ENCODE assay signal across 16 cellular contexts in genomic region chr3:99836681-99837080, GRCh38. TPM values are rescaled to one million over a fixed set of nuclear protein-coding genes. Genes with fewer than 3 reads are reported as not detected.
A peak's percentile ranks its signal among the peaks of the same experiment; 100 is the strongest.
DNase-seq lines count a peak whose midpoint lies in the region; ATAC-seq, FAIRE-seq and TF ChIP-seq lines count a peak whose summit lies in the region.
"Had no signal": no experiment of that assay in that cellular context is flagged by ENCODE, and none has a peak within 500 bp of the region (broad histone marks: within the 10 kb centered on the region; RNA-seq: fewer than 3 reads in every experiment).

No MANE protein-coding gene starts in this region.

- H3K36me3 ChIP-seq in keratinocyte (ENCODE audit: control insufficient read depth in 2 of 2, extremely low read depth in 1 of 2, insufficient read depth in 2 of 2, low read length in 2 of 2), result no peaks in the 10 kb centered on the region
- no peaks in the 10 kb centered on the region for H3K36me3 ChIP-seq in trophoblast cell (ENCODE audit: control insufficient read depth in 1 of 2, insufficient read depth in 2 of 2, low read length in 2 of 2)
- no peaks in the 10 kb centered on the region for H3K36me3 ChIP-seq in HAP-1 (replicated peaks)

- H3K14ac ChIP-seq in trophoblast cell (ENCODE audit: low read length), result no peak overlapping the region

- H2AFZ ChIP-seq in keratinocyte (ENCODE audit: control insufficient read depth, low read length), result no peak overlapping the region
- no peak overlapping the region for H2AFZ ChIP-seq in trophoblast cell (ENCODE audit: insufficient read depth, low read length, poor library complexity)
- H2AFZ ChIP-seq: GM23338 had no signal

- H3K4ac ChIP-seq in trophoblast cell (ENCODE audit: low read depth, low read length), result no peak overlapping the region

- H3K27me3 ChIP-seq in keratinocyte (ENCODE audit: control insufficient read depth, extremely low read depth, insufficient read depth, low read length) (no peaks in the 10 kb centered on the region), trophoblast cell (ENCODE audit: insufficient read depth, low read length) (no peaks in the 10 kb centered on the region), HAP-1 (ENCODE audit: low read depth) (no peaks in the 10 kb centered on the region)
- H3K27me3 ChIP-seq: BLaER1 treated with 17β-estradiol and CSF1 and Interleukin-3, amounts not matched to agents 10 nM and 100 nM had no signal

- DNase-seq in left cardiac atrium (peak; percentile 29), Right ventricle myocardium superior (no peak), keratinocyte (ENCODE audit: low read depth, low spot score) (no peak), trophoblast cell (no peak), iPS-NIHi11 (ENCODE audit: low spot score) (no peak), foreskin melanocyte (no peak), Ammon's horn (ENCODE audit: low spot score) (no peak), HAP-1 (ENCODE audit: low spot score in 2 of 2) (no peak)
- DNase-seq: AML-193; CD4-positive, CD25-positive, alpha-beta regulatory T cell; DMS 273 treated with DMSO at 0.1 percent for 48 hours; H7; IMR-90 had no signal

- H3K23ac ChIP-seq in trophoblast cell (ENCODE audit: low read length), result peak overlapping the region; percentile 58

- no CpG with 5 or more reads among the region's 3 CpGs for WGBS in trophoblast cell (ENCODE audit: extremely low coverage, insufficient coverage, insufficient read length)

- H3K9ac ChIP-seq in keratinocyte (ENCODE audit: control insufficient read depth, extremely low read depth, insufficient read depth, low read length) (no peak overlapping the region), trophoblast cell (ENCODE audit: low read length) (no peak overlapping the region)
- H3K9ac ChIP-seq: BLaER1 treated with 17β-estradiol and CSF1 and Interleukin-3, amounts not matched to agents 10 nM and 100 nM had no signal

- no peak overlapping the region for H2BK120ac ChIP-seq in trophoblast cell (ENCODE audit: insufficient read depth, low read length, poor library complexity)

- in situ Hi-C loops in HAP-1 (cut with MboI; ENCODE audit: low sequenced_read_pairs), result loop anchor here (10.0 to 25.0 kb wide), 3 partner anchors 226 to 751 kb away; no protein-coding TSS in a partner anchor

- H3K9me3 ChIP-seq in keratinocyte (ENCODE audit: control insufficient read depth, low read depth, low read length) (no peaks in the 10 kb centered on the region), trophoblast cell (ENCODE audit: insufficient read depth, low read depth, low read length) (no peaks in the 10 kb centered on the region), HAP-1 (no peaks in the 10 kb centered on the region)
- H3K9me3 ChIP-seq: BLaER1 treated with 17β-estradiol and CSF1 and Interleukin-3, amounts not matched to agents 10 nM and 100 nM had no signal

- no peak for TF ChIP-seq CTCF in keratinocyte (optimal IDR thresholded peaks at IDR 0.05 in 1 of 3, IDR thresholded peaks at IDR 0.05 in 1 of 3, conservative IDR thresholded peaks at IDR 0.05 in 1 of 3; ENCODE audit: extremely low read depth in 1 of 3, insufficient read depth in 2 of 3, low read length in 3 of 3)

- no peak overlapping the region for H2BK5ac ChIP-seq in trophoblast cell (ENCODE audit: low read depth, low read length, poor library complexity)

- H2AK5ac ChIP-seq in trophoblast cell (ENCODE audit: low read length), result no peak overlapping the region

- H4K12ac ChIP-seq in trophoblast cell (ENCODE audit: low read depth, low read length), result no peak overlapping the region

- no peak overlapping the region for H3K4me2 ChIP-seq in keratinocyte (ENCODE audit: control insufficient read depth, extremely low read depth, insufficient read depth, low read depth, low read length)
- H3K4me2 ChIP-seq in trophoblast cell (ENCODE audit: low read length), result no peak overlapping the region
- H3K4me2 ChIP-seq: BLaER1 treated with 17β-estradiol and CSF1 and Interleukin-3, amounts not matched to agents 10 nM and 100 nM; GM23338 had no signal

- H3K4me3 ChIP-seq in keratinocyte (ENCODE audit: control insufficient read depth in 2 of 3, extremely low read depth in 1 of 3, insufficient read depth in 2 of 3, low read depth in 1 of 3, low read length in 3 of 3) (no peak overlapping the region), trophoblast cell (ENCODE audit: low read depth, low read length) (no peak overlapping the region), HAP-1 (no peak overlapping the region)
- H3K4me3 ChIP-seq: BLaER1 treated with 17β-estradiol and CSF1 and Interleukin-3, amounts not matched to agents 10 nM and 100 nM; GM23338 had no signal

- intact Hi-C loops in left cardiac atrium (cut with DNase I) (loop anchor here in 1 of 2 donors (10.0 kb wide), 1 partner anchor 758 kb away; no protein-coding TSS in a partner anchor), Right ventricle myocardium superior (cut with DNase I) (loop anchor here (5.0 kb wide), 1 partner anchor 416 kb away; no protein-coding TSS in a partner anchor)

- no peaks in the 10 kb centered on the region for H3K9me1 ChIP-seq in keratinocyte (ENCODE audit: control insufficient read depth, extremely low read depth, insufficient read depth, low read length)

- no peak overlapping the region for H4K91ac ChIP-seq in trophoblast cell (ENCODE audit: low read depth, low read length)

- peaks cover 10% of the 10 kb centered on the region for H3K4me1 ChIP-seq in keratinocyte (ENCODE audit: control insufficient read depth, extremely low read depth, insufficient read depth, low read length)
- no peaks in the 10 kb centered on the region for H3K4me1 ChIP-seq in trophoblast cell (ENCODE audit: control insufficient read depth in 1 of 2, insufficient read depth in 2 of 2, low read length in 2 of 2)
- peaks cover 9% of the 10 kb centered on the region for H3K4me1 ChIP-seq in HAP-1

- no peaks in the 10 kb centered on the region for H3K79me1 ChIP-seq in trophoblast cell (ENCODE audit: low read length)

- no peak overlapping the region for H2BK12ac ChIP-seq in trophoblast cell (ENCODE audit: low read length)

- H3K18ac ChIP-seq in trophoblast cell (ENCODE audit: low read length), result no peak overlapping the region

- peak; percentile 20 for FAIRE-seq in keratinocyte (lab: Jason Lieb, UNC)

- no peak overlapping the region for H3K27ac ChIP-seq in keratinocyte (ENCODE audit: control insufficient read depth, insufficient read depth, low read length)
- H3K27ac ChIP-seq in trophoblast cell (ENCODE audit: low read depth, low read length), result no peak overlapping the region
- H3K27ac ChIP-seq: 22Rv1; BLaER1 treated with 17β-estradiol and CSF1 and Interleukin-3, amounts not matched to agents 10 nM and 100 nM had no signal

- H4K8ac ChIP-seq in trophoblast cell (ENCODE audit: low read depth, low read length), result no peak overlapping the region

- no peaks in the 10 kb centered on the region for H4K20me1 ChIP-seq in keratinocyte (ENCODE audit: control insufficient read depth, extremely low read depth, insufficient read depth, low read length)

- ATAC-seq in left cardiac atrium (peak in 1 of 2 donors; percentile 27), Right ventricle myocardium superior (ENCODE audit: poor library complexity) (no peak)
- ATAC-seq: GM23338 had no signal

- dilution Hi-C loops in keratinocyte (cut with MboI; ENCODE audit: extremely low pct_ligation_motif_present, low sequenced_read_pairs), result no loop called here

- H3K79me2 ChIP-seq in keratinocyte (ENCODE audit: control insufficient read depth, insufficient read depth, low read length) (peaks cover 26% of the 10 kb centered on the region), trophoblast cell (ENCODE audit: control insufficient read depth, insufficient read depth, low read length, poor library complexity) (no peaks in the 10 kb centered on the region)

RNA-seq across cellular contexts. Expression of gene CMSS1, which starts 19.0 kb away (rescaled TPM):
- total RNA-seq in left cardiac atrium, result 10 to 100 TPM; 28.7 to 33.7 TPM
- total RNA-seq in Right ventricle myocardium superior, result 36.9 TPM
- polyA plus RNA-seq in keratinocyte, result 13.4 to 37.2 TPM (median 27.9 TPM) in 3 replicates
- polyA plus RNA-seq in keratinocyte (2011; ENCODE audit: low read depth), result 73.5 TPM
- polyA plus RNA-seq in keratinocyte (2011; cell fraction: cytosol; rRNA removed), result 22.6 and 32.7 TPM in 2 replicates
- polyA plus RNA-seq in keratinocyte (2011; cell fraction: nucleus; rRNA removed), result 10.9 and 13.0 TPM in 2 replicates
- polyA plus RNA-seq in keratinocyte (2012; ENCODE audit: low replicate concordance), result 26.6 and 41.9 TPM in 2 replicates
- polyA minus RNA-seq in keratinocyte, result 2.9 to 15.8 TPM (median 10.3 TPM) in 3 replicates
- 26.7 TPM for polyA minus RNA-seq in keratinocyte (2011; cell fraction: cytosol; rRNA and poly(A)+ RNA removed)
- polyA minus RNA-seq in keratinocyte (2011; cell fraction: nucleus; rRNA and poly(A)+ RNA removed), result 5.6 and 15.5 TPM in 2 replicates
- 35.8 and 36.3 TPM in 2 replicates for polyA plus RNA-seq in trophoblast cell (2013)
